ENCODE assay signal across 10 cellular contexts in the genomic region with DNA sequence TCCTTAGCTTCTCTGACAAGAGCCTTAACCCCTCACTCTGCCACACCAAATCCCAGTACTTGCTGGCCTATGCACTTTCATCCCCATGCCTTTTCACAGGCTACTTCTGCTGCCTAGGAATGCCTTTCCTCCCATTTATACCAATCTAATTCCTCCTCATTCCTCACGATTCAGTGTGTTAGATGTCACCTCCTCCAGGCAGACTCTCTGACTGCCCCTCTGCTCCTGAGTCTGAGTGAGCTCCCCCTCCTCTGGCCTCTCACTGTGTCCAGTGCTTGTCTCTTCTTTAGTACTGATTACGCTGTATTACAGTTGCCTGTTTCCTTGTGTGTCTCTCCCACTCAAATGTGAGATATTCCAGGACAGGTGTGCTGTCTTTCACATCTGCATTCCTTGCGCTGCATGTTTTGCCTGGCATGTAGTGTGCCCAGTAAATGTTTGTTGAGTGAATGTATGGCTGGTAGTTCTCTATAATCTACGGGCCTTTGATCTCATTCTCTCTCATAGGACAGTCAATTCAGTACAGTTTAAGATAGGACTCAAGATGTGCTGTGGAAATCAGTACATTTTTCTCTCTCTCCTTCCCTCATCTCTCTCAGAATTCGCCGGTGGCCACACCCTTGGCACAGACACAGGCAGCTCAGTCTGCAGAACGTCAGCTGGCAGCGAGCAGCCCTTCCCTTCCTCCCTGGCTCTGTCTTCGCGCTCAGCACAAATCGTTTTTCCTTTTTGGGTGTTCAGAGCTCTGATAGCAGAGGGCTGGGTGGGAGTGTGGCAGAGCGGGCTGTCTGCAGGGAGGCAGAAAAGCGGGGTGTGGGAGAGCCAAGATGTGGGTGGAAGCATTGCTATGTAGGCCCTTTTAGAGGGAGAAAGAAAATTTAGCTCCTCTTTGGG. TPM values are rescaled to one million over a fixed set of nuclear protein-coding genes. Genes with fewer than 3 reads are reported as not detected.
A peak's percentile ranks its signal among the peaks of the same experiment; 100 is the strongest.
DNase-seq lines count a peak whose midpoint lies in the region; FAIRE-seq and TF ChIP-seq lines count a peak whose summit lies in the region.
"Had no signal": no experiment of that assay in that cellular context is flagged by ENCODE, and none has a peak within 500 bp of the region (broad histone marks: within the 10 kb centered on the region; RNA-seq: fewer than 3 reads in every experiment).

No MANE protein-coding gene starts in this region.

- intact Hi-C loops in CD14-positive monocyte (cut with micrococcal nuclease), result no loop called here

- POLR2A ChIA-PET in RWPE1 (lab: Yijun Ruan, JAX; ENCODE audit: low non-redundant PET), result no interaction called here

- H3K4me1 Mint-ChIP-seq in CD14-positive monocyte, result peaks cover 3% of the 10 kb centered on the region

- H3K27ac Mint-ChIP-seq in CD14-positive monocyte, result no peak overlapping the region

- TF ChIP-seq CTCF in AG10803 (conservative IDR thresholded peaks at IDR 0.05; ENCODE audit: low read length), result no peak
- TF ChIP-seq CTCF in RWPE1 (conservative IDR thresholded peaks at IDR 0.05; ENCODE audit: low read depth), result no peak
- TF ChIP-seq CTCF in CD14-positive monocyte (IDR thresholded peaks at IDR 0.05), result no peak

- no peak overlapping the region for H3K4me3 ChIP-seq in AG10803 (ENCODE audit: low read length)

- H3K4me3 Mint-ChIP-seq in CD14-positive monocyte, result no peak overlapping the region

- H3K9me3 Mint-ChIP-seq in CD14-positive monocyte, result no peaks in the 10 kb centered on the region

- peak overlapping the region; percentile 100 for H3K27ac ChIP-seq in RWPE1

- DNase-seq in AG10803 (ENCODE audit: low read depth) (peak; percentile 77), RWPE1 (ENCODE audit: low spot score) (peak; percentile 64), fibroblast of peridontal ligament (ENCODE audit: extremely low read depth) (peak; percentile 75), nucleus accumbens (lab: John Stamatoyannopoulos, UW) (peak in 42 of 56 donors; percentile 18 to 92 (median 60)), NCI-H345 (lab: John Stamatoyannopoulos, UW) (no peak), CD14-positive monocyte (ENCODE audit: low spot score) (no peak), GM19239 (ENCODE audit: insufficient read length, low spot score) (no peak)
- DNase-seq in effector CD4-positive, alpha-beta T cell, result no peak
- DNase-seq: Karpas-422, T1000 had no signal

- CTCF ChIA-PET in RWPE1 (lab: Yijun Ruan, JAX), result interaction anchor here (0.6 to 4.1 kb wide), 4 partner anchors 23 to 519 kb away, joined by 3 to 24 read pairs (median 6); a partner anchor contains a TSS

- H3K27me3 Mint-ChIP-seq in CD14-positive monocyte (ENCODE audit: low read depth in 3 of 3), result peaks cover 15 to 24% (median 18%) of the 10 kb centered on the region in 3 donors

- no peak for FAIRE-seq in GM19239 (lab: Jason Lieb, UNC)

- no peaks in the 10 kb centered on the region for H3K36me3 Mint-ChIP-seq in CD14-positive monocyte

RNA-seq across cellular contexts. Expression of a gene that starts 18.5 kb away (rescaled TPM):
- polyA plus RNA-seq in CD14-positive monocyte, result 1 to 10 TPM in 1 of 2 donors, under 1 TPM in 1; 0.75 to 2.4 TPM

Comparison
In these comparisons a context has a peak if more than half of its experiments do, and no peak if none do; other contexts are left out.
1. DNase-seq: peak in AG10803 (single experiment), RWPE1 (single experiment), fibroblast of peridontal ligament (single experiment) and nucleus accumbens (42 of 56); none in effector CD4-positive, alpha-beta T cell (single experiment), NCI-H345 (single experiment), CD14-positive monocyte (single experiment) and GM19239 (single experiment).